Comparison of ENCODE assay signal across 14 cellular contexts in genomic region chr13:35930665-35931631, GRCh38.
DNase-seq lines count a peak whose midpoint lies in the region; ATAC-seq, FAIRE-seq and TF ChIP-seq lines count a peak whose summit lies in the region.
"Had no signal": no experiment of that assay in that cellular context is flagged by ENCODE, and none has a peak within 500 bp of the region (broad histone marks: within the 10 kb centered on the region; RNA-seq: fewer than 3 reads in every experiment).

No MANE protein-coding gene starts in this region.

- H3K27ac ChIP-seq in esophagus squamous epithelium, result peak overlapping the region in 3 of 4 donors; percentile 26 to 39 (median 32)
- H3K27ac ChIP-seq: C4-2B, foreskin keratinocyte had no signal

- intact Hi-C loops in esophagus squamous epithelium (cut with DNase I), result no loop called here

- TF ChIP-seq POLR2A in esophagus squamous epithelium (IDR thresholded peaks at IDR 0.05) (no peak), GM12891 (IDR thresholded peaks at IDR 0.05; ENCODE audit: low read depth, low read length) (no peak)

- 32 to 44% methylated on average over 4 of the region's 4 CpGs for WGBS in esophagus squamous epithelium, 2 donors

- H3K9me3 ChIP-seq in esophagus squamous epithelium, result no peaks in the 10 kb centered on the region

- ATAC-seq in GM18517 (IDR thresholded peaks at IDR 0.05; ENCODE audit: unreplicated experiment) (peak; percentile 79), GM21423 (IDR thresholded peaks at IDR 0.05; ENCODE audit: unreplicated experiment) (peak; percentile 96), HG03196 (IDR thresholded peaks at IDR 0.05; ENCODE audit: unreplicated experiment) (peak; percentile 86), HG02970 (IDR thresholded peaks at IDR 0.05; ENCODE audit: low FRiP score, unreplicated experiment) (no peak)
- ATAC-seq: foreskin keratinocyte had no signal

- peaks cover 0 to 14% (median 3%) of the 10 kb centered on the region in 3 donors for H3K4me1 ChIP-seq in esophagus squamous epithelium
- H3K4me1 ChIP-seq: foreskin keratinocyte had no signal

- no peaks in the 10 kb centered on the region for H3K27me3 ChIP-seq in esophagus squamous epithelium
- H3K27me3 ChIP-seq: foreskin keratinocyte had no signal

- no peak overlapping the region for H3K4me3 ChIP-seq in esophagus squamous epithelium

- no peak for FAIRE-seq in GM12891 (lab: Jason Lieb, UNC)

- TF ChIP-seq CTCF in esophagus squamous epithelium (IDR thresholded peaks at IDR 0.05), result no peak

- no peak for DNase-seq in esophagus squamous epithelium (lab: John Stamatoyannopoulos, UW)
- no peak for DNase-seq in stimulated activated naive CD4-positive, alpha-beta T cell (lab: John Stamatoyannopoulos, UW)
- no peak for DNase-seq in GM12891 (ENCODE audit: insufficient read length, low spot score)
- no peak for DNase-seq in activated CD4-positive, alpha-beta T cell treated with anti-CD3 and anti-CD28 coated beads for 48 hours
- DNase-seq: central memory CD4-positive, alpha-beta T cell; Karpas-422; NCI-H345; stimulated activated CD4-positive, alpha-beta T cell treated with anti-CD3 and anti-CD28 coated beads, Interleukin-2, amount 100 ng/mL, for 48 hours had no signal

- no peaks in the 10 kb centered on the region for H3K36me3 ChIP-seq in esophagus squamous epithelium

TF ChIP-seq in GM12891, 5 proteins besides CTCF, POLR2A, EP300 and RAD21:
- no peak for TF ChIP-seq POU2F2 (IDR thresholded peaks at IDR 0.05; ENCODE audit: low read depth, low read length)
- TF ChIP-seq TAF1 (IDR thresholded peaks at IDR 0.05; ENCODE audit: low read depth, low read length), result no peak
- no peak for TF ChIP-seq PAX5 (IDR thresholded peaks at IDR 0.05; ENCODE audit: insufficient read depth, low read length, severe bottlenecking)
- no peak for TF ChIP-seq POLR2AphosphoS5 (IDR thresholded peaks at IDR 0.05; ENCODE audit: low read depth, low read length)
- TF ChIP-seq SPI1 (IDR thresholded peaks at IDR 0.05; ENCODE audit: low read depth, low read length), result no peak
TF ChIP-seq in GM12891: peak in this region for 0.
